In the genomic region with DNA sequence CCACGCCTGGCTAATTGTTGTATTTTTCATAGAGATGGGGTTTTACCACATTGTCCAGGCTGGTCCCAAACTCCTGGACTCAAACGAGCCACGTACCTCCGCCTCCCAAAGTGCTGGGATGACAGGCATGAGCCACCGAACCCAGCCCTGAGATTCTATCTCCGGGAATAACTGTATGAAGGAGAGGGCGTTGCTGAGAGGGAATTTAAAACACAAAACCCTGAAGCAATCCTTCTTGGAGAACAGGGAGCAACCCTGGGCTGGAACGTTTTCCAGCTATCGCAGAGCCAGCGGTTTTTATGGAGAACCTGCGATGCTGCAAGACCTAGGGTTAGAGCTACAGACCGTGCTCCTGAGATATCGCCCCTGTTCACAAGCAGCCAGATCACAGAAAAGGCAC, we compare ENCODE assay signal across 30 cellular contexts.
"Had no signal": no experiment of that assay in that cellular context is flagged by ENCODE, and none has a peak within 500 bp of the region (broad histone marks: within the 10 kb centered on the region; RNA-seq: fewer than 3 reads in every experiment).

No MANE protein-coding gene starts in this region.

- H3K9me3 ChIP-seq: ascending aorta had no signal

- FAIRE-seq: bronchial epithelial cell, TTC549 had no signal

- H3K4me3 ChIP-seq: ascending aorta, cardiac muscle cell had no signal

- H3K27ac ChIP-seq: ascending aorta, VCaP had no signal

- DNase-seq: activated B cell treated with CpG ODN at 0.5 μM for 24 hours; activated CD4-positive, alpha-beta memory T cell treated with anti-CD3 and anti-CD28 coated beads for 36 hours; activated CD4-positive, alpha-beta T cell treated with anti-CD3 and anti-CD28 coated beads for 4 hours; activated CD4-positive, alpha-beta T cell treated with anti-CD3 and anti-CD28 coated beads, Interleukin-2, amount 10 ng/mL, durations not matched to agents 24 days and 14 days; activated CD4-positive, alpha-beta T cell treated with anti-CD3 and anti-CD28 coated beads, Interleukin-2, amount 50 U/mL, for 1 hour; activated CD4-positive, alpha-beta T cell treated with anti-CD3 and anti-CD28 coated beads, Interleukin-2, amount 50 U/mL, for 4 hours; activated CD4-positive, CD25-positive, alpha-beta regulatory T cell treated with anti-CD3 and anti-CD28 coated beads, Interleukin-2, amount 50 U/mL, for 72 hours; activated CD8-positive, alpha-beta memory T cell treated with anti-CD3 and anti-CD28 coated beads, Interleukin-2, amount 50 U/mL, for 4 hours; activated CD8-positive, alpha-beta T cell treated with anti-CD3 and anti-CD28 coated beads for 36 hours; activated effector memory CD4-positive, alpha-beta T cell treated with Interleukin-2 at 50 U/mL for 16 hours; activated gamma-delta T cell; activated naive CD4-positive, alpha-beta T cell treated with anti-CD3 and anti-CD28 coated beads, Interleukin-2, amount 10 ng/mL, durations not matched to agents 7 days and 5 days; activated naive CD4-positive, alpha-beta T cell treated with Interleukin-2 at 50 U/mL for 16 hours; activated naive CD8-positive, alpha-beta T cell treated with anti-CD3 and anti-CD28 coated beads, Interleukin-2, amount 10 ng/mL, durations not matched to agents 7 days and 5 days; activated naive CD8-positive, alpha-beta T cell treated with anti-CD3 and anti-CD28 coated beads, Interleukin-2, amount 50 U/mL, for 24 hours; activated T-cell treated with anti-CD3 and anti-CD28 coated beads for 4 hours; activated T-cell treated with anti-CD3 and anti-CD28 coated beads, Interleukin-2, amount 50 U/mL, for 1 hour; activated T-cell treated with anti-CD3 and anti-CD28 coated beads, Interleukin-2, amount 50 U/mL, for 4 hours; activated T-cell treated with anti-CD3 and anti-CD28 coated beads, Interleukin-2, amount 50 U/mL, for 72 hours; amygdala; anterior cingulate cortex; central memory CD4-positive, alpha-beta T cell; T-helper 1 cell; T-helper 2 cell; T-helper 9 cell had no signal

- H3K36me3 ChIP-seq: ascending aorta, cardiac muscle cell had no signal

- H3K27me3 ChIP-seq: ascending aorta, cardiac muscle cell had no signal

- ATAC-seq: activated CD8-positive, alpha-beta T cell treated with anti-CD3 and anti-CD28 coated beads for 36 hours; activated naive CD8-positive, alpha-beta T cell treated with anti-CD3 and anti-CD28 coated beads, Interleukin-2, amount 50 U/mL, for 24 hours; activated T-cell treated with anti-CD3 and anti-CD28 coated beads, Interleukin-2, amount 50 U/mL, for 4 hours; activated T-cell treated with anti-CD3 and anti-CD28 coated beads, Interleukin-2, amount 50 U/mL, for 72 hours had no signal
